In the genomic region with DNA sequence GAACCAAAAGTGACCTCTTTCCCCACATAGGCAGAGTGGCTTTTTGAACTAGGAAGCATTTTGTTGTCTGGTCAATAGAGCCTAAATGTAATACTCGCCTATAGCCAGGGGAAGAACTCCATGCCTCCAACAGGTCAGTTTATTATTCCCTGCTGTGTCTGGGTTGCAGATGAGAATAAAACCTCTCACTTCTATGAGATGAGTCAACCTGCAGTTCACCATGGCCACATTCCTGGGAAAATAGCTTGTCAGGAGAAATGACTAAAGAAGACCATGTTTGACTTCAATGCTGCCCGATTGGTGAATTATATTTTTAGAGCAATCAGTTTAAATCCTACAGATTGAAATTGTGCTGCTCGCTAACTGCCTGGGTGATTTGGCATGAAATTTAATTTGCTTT, we compare ENCODE assay signal across 26 cellular contexts. TPM values are rescaled to one million over a fixed set of nuclear protein-coding genes. Genes with fewer than 3 reads are reported as not detected.
DNase-seq lines count a peak whose midpoint lies in the region; ATAC-seq, FAIRE-seq and TF ChIP-seq lines count a peak whose summit lies in the region.
"Had no signal": no experiment of that assay in that cellular context is flagged by ENCODE, and none has a peak within 500 bp of the region (broad histone marks: within the 10 kb centered on the region; RNA-seq: fewer than 3 reads in every experiment).

No MANE protein-coding gene starts in this region.

- TF ChIP-seq CTCF in osteocyte (IDR thresholded peaks at IDR 0.05), result no peak

- no peaks in the 10 kb centered on the region for H3K36me3 Mint-ChIP-seq in stimulated activated memory B cell treated with anti-CD40 and anti-IgM and Interleukin-4, amounts not matched to agents 10 μg/mL and 1 μg/mL and 100 μg/mL, for 72 hours
- no peaks in the 10 kb centered on the region for H3K36me3 Mint-ChIP-seq in osteocyte (ENCODE audit: unreplicated experiment)

- ATAC-seq in SK-N-SH treated with all-trans-retinoic acid at 6 μM for 48 hours, result peak; percentile 72
- no peak for ATAC-seq in stimulated activated memory B cell treated with anti-CD40 and anti-IgM and Interleukin-4, amounts not matched to agents 10 μg/mL and 1 μg/mL and 100 μg/mL, for 72 hours
- ATAC-seq: GM12878, GM23338 had no signal

- no peaks in the 10 kb centered on the region for H3K4me1 Mint-ChIP-seq in stimulated activated memory B cell treated with anti-CD40 and anti-IgM and Interleukin-4, amounts not matched to agents 10 μg/mL and 1 μg/mL and 100 μg/mL, for 72 hours
- no peaks in the 10 kb centered on the region for H3K4me1 Mint-ChIP-seq in osteocyte (ENCODE audit: unreplicated experiment)

- H3K9me3 Mint-ChIP-seq in stimulated activated memory B cell treated with anti-CD40 and anti-IgM and Interleukin-4, amounts not matched to agents 10 μg/mL and 1 μg/mL and 100 μg/mL, for 72 hours, result peaks cover 7% of the 10 kb centered on the region
- H3K9me3 Mint-ChIP-seq in osteocyte (ENCODE audit: unreplicated experiment), result peaks cover 18% of the 10 kb centered on the region
- H3K9me3 Mint-ChIP-seq: GM23338, H9 had no signal

- H3K27me3 Mint-ChIP-seq in stimulated activated memory B cell treated with anti-CD40 and anti-IgM and Interleukin-4, amounts not matched to agents 10 μg/mL and 1 μg/mL and 100 μg/mL, for 72 hours, result no peaks in the 10 kb centered on the region
- no peaks in the 10 kb centered on the region for H3K27me3 Mint-ChIP-seq in osteocyte (ENCODE audit: unreplicated experiment)
- H3K27me3 Mint-ChIP-seq: CD4-positive, alpha-beta T cell had no signal

- DNase-seq in NOMO-1 treated with DMSO at 0.1 percent for 48 hours (lab: John Stamatoyannopoulos, UW; ENCODE audit: unreplicated experiment), result peak; percentile 48
- DNase-seq in NOMO-1 treated with dmso at 0.1 percent for 144 hours (lab: John Stamatoyannopoulos, UW; ENCODE audit: unreplicated experiment), result no peak
- DNase-seq in kidney glomerular epithelial cell (lab: John Stamatoyannopoulos, UW), result peak; percentile 39
- peak; percentile 27 for DNase-seq in urothelium cell line (ENCODE audit: low spot score)
- DNase-seq in activated gamma-delta T cell (lab: John Stamatoyannopoulos, UW), result no peak
- DNase-seq in osteocyte (ENCODE audit: extremely low spot score, unreplicated experiment), result no peak
- DNase-seq: 8988T; AML-193; CD4-positive, alpha-beta T cell; H9; IMR-90; KG1; MM.1S; NCI-H1092; NCI-H1436; NCI-H187 treated with DMSO at 0.1 percent for 48 hours; NCI-H524 treated with DMSO at 0.1 percent for 48 hours; NCI-H774; Right ventricle myocardium superior; RPMI8226 had no signal

- no peak overlapping the region for H3K4me3 Mint-ChIP-seq in stimulated activated memory B cell treated with anti-CD40 and anti-IgM and Interleukin-4, amounts not matched to agents 10 μg/mL and 1 μg/mL and 100 μg/mL, for 72 hours
- H3K4me3 Mint-ChIP-seq in osteocyte (ENCODE audit: unreplicated experiment), result no peak overlapping the region
- H3K4me3 Mint-ChIP-seq: CD4-positive, alpha-beta T cell; GM23338; H9 had no signal

- no peak for FAIRE-seq in urothelium cell line (lab: Jason Lieb, UNC)
- FAIRE-seq: D721Med, GM12878 had no signal

- no peak overlapping the region for H3K27ac Mint-ChIP-seq in stimulated activated memory B cell treated with anti-CD40 and anti-IgM and Interleukin-4, amounts not matched to agents 10 μg/mL and 1 μg/mL and 100 μg/mL, for 72 hours
- no peak overlapping the region for H3K27ac Mint-ChIP-seq in osteocyte (ENCODE audit: unreplicated experiment)
- H3K27ac Mint-ChIP-seq: CD4-positive, alpha-beta T cell; GM23338; H9 had no signal

TF ChIP-seq in SK-N-SH treated with all-trans-retinoic acid at 6 μM for 48 hours, 23 proteins besides CTCF, POLR2A, EP300 and RAD21:
- TF ChIP-seq OSR1 (CRISPR knock-in tag; IDR thresholded peaks at IDR 0.05), result no peak
- no peak for TF ChIP-seq POU6F1 (CRISPR knock-in tag; IDR thresholded peaks at IDR 0.05; ENCODE audit: borderline replicate concordance, low read depth)
- TF ChIP-seq TCF4 (CRISPR knock-in tag; IDR thresholded peaks at IDR 0.05; ENCODE audit: borderline replicate concordance), result no peak
- TF ChIP-seq ZNF8 (CRISPR knock-in tag; IDR thresholded peaks at IDR 0.05), result no peak
- no peak for TF ChIP-seq SNAI2 (CRISPR knock-in tag; IDR thresholded peaks at IDR 0.05)
- TF ChIP-seq ZNF70 (CRISPR knock-in tag; IDR thresholded peaks at IDR 0.05), result no peak
- no peak for TF ChIP-seq BACH2 (CRISPR knock-in tag; IDR thresholded peaks at IDR 0.05; ENCODE audit: borderline replicate concordance)
- TF ChIP-seq TSHZ2 (CRISPR knock-in tag; IDR thresholded peaks at IDR 0.05), result no peak
- TF ChIP-seq RARB (CRISPR knock-in tag; IDR thresholded peaks at IDR 0.05), result no peak
- no peak for TF ChIP-seq ZFP3 (CRISPR knock-in tag; IDR thresholded peaks at IDR 0.05)
- no peak for TF ChIP-seq ZC3H10 (CRISPR knock-in tag; IDR thresholded peaks at IDR 0.05)
- TF ChIP-seq ZFP30 (CRISPR knock-in tag; IDR thresholded peaks at IDR 0.05), result no peak
- no peak for TF ChIP-seq GLIS3 (CRISPR knock-in tag; IDR thresholded peaks at IDR 0.05)
- no peak for TF ChIP-seq ISL1 (CRISPR knock-in tag; IDR thresholded peaks at IDR 0.05)
TF ChIP-seq in SK-N-SH treated with all-trans-retinoic acid at 6 μM for 48 hours: peak in this region for 0.

RNA-seq across cellular contexts. Expression of gene LRRTM1, which starts 46.7 kb away (rescaled TPM):
- not detected in 2 replicates for total RNA-seq in osteocyte
- total RNA-seq: CD4-positive, alpha-beta T cell; GM12878; IMR-90; SJSA1 had no signal

Comparison
In these comparisons a context has a peak if more than half of its experiments do, and no peak if none do; other contexts are left out.
1. DNase-seq: peak in NOMO-1 treated with DMSO at 0.1 percent for 48 hours (single experiment), kidney glomerular epithelial cell (single experiment) and urothelium cell line (single experiment); none in NOMO-1 treated with dmso at 0.1 percent for 144 hours (single experiment), activated gamma-delta T cell (single experiment) and osteocyte (single experiment).